Comparison of ENCODE assay signal across 20 cellular contexts in the genomic region with DNA sequence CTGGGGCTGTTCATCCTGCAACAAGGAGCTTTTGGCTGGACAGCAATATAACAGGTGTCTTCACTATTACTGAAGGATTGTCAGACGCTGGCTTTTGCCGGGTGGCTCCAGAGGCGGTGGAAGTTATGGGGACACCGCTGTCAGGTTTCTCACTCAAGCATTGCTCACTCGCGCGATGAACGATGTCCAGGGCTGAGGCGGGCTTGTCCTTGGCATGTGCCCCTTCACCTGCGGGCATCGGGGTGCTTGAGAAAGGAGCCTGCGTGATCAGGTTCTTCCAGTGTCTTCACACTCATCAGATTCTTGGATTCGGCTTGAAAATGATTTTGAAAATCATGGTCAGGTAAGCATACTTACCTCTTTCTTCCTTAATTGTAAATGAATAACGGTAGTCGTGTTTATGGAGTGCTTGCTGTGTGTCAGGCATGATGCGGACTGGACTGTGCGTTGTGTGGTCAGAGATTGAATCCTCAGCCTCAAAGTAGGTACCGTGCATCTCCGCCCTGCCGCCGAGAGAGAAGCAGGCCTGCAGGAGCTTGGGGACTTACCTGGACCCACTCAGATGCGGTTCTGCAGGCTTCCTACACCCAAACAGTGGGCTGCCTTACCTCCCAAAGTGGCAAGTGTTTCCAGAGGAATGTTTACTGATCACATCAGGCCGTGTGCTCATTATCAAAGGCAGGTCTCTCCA. TPM values are rescaled to one million over a fixed set of nuclear protein-coding genes. Genes with fewer than 3 reads are reported as not detected.
A peak's percentile ranks its signal among the peaks of the same experiment; 100 is the strongest.
DNase-seq lines count a peak whose midpoint lies in the region; ATAC-seq, FAIRE-seq and TF ChIP-seq lines count a peak whose summit lies in the region.
"Had no signal": no experiment of that assay in that cellular context is flagged by ENCODE, and none has a peak within 500 bp of the region (broad histone marks: within the 10 kb centered on the region; RNA-seq: fewer than 3 reads in every experiment).

No MANE protein-coding gene starts in this region.

- POLR2A ChIA-PET in CD8-positive, alpha-beta memory T cell (lab: Charles Lee), result no interaction called here
- POLR2A ChIA-PET in SK-N-SH (lab: Yijun Ruan, JAX), result no interaction called here

- H3K9me3 ChIP-seq in colonic mucosa (no peaks in the 10 kb centered on the region), pancreas (no peaks in the 10 kb centered on the region), SK-N-SH (no peaks in the 10 kb centered on the region)
- no peaks in the 10 kb centered on the region for H3K9me3 ChIP-seq in CD8-positive, alpha-beta memory T cell (ENCODE audit: low read length)
- H3K9me3 ChIP-seq: left lung, testis had no signal

- H3K4me2 ChIP-seq in SK-N-SH, result no peak overlapping the region

- H3F3A ChIP-seq in SK-N-SH (replicated peaks; ENCODE audit: insufficient read depth), result peaks cover 13% of the 10 kb centered on the region

- intact Hi-C loops in colonic mucosa (cut with DNase I), result no loop called here
- intact Hi-C loops in pancreas (cut with DNase I), result no loop called here
- intact Hi-C loops in head of caudate nucleus (cut with DNase I), result no loop called here

- WGBS in pancreas, 2 donors, result 75 to 78% methylated on average over 23 of the region's 23 CpGs
- WGBS in SK-N-SH (ENCODE audit: low lambda C conversion rate), result 94% methylated on average over 22 of the region's 23 CpGs

- H3K27ac Mint-ChIP-seq in CD8-positive, alpha-beta memory T cell, result no peak overlapping the region

- H4K20me1 ChIP-seq in SK-N-SH (ENCODE audit: insufficient read depth), result no peaks in the 10 kb centered on the region

- H3K9ac ChIP-seq in colonic mucosa (ENCODE audit: low read depth in 2 of 2, low read length in 2 of 2) (peak overlapping the region in 1 of 2 donors; percentile 55), SK-N-SH (no peak overlapping the region)

- no peaks in the 10 kb centered on the region for H3K4me1 Mint-ChIP-seq in CD8-positive, alpha-beta memory T cell

- TF ChIP-seq CTCF in colonic mucosa (IDR thresholded peaks at IDR 0.05) (no peak), pancreas (IDR thresholded peaks at IDR 0.05) (no peak), SK-N-SH (IDR thresholded peaks at IDR 0.05) (no peak)

- H3K4me3 ChIP-seq in colonic mucosa (no peak overlapping the region), pancreas (no peak overlapping the region), SK-N-SH (ENCODE audit: low read depth in 2 of 2, low read length in 1 of 2) (no peak overlapping the region)
- H3K4me3 ChIP-seq in CD8-positive, alpha-beta memory T cell (ENCODE audit: low read length), result no peak overlapping the region
- H3K4me3 ChIP-seq: left lung, testis had no signal

- H3K9me2 ChIP-seq in SK-N-SH, result no peaks in the 10 kb centered on the region

- no peaks in the 10 kb centered on the region for H3K36me3 ChIP-seq in colonic mucosa
- H3K36me3 ChIP-seq in pancreas, result no peaks in the 10 kb centered on the region
- H3K36me3 ChIP-seq in CD8-positive, alpha-beta memory T cell (ENCODE audit: insufficient read depth, low read length), result no peaks in the 10 kb centered on the region
- peaks cover 0 to 5% of the 10 kb centered on the region in 2 experiments for H3K36me3 ChIP-seq in SK-N-SH (replicated peaks in 1 of 2; ENCODE audit: control insufficient read depth in 1 of 2, insufficient read depth in 2 of 2, low read length in 1 of 2)

- no peak for TF ChIP-seq POLR2A in GM12891 (IDR thresholded peaks at IDR 0.05; ENCODE audit: low read depth, low read length)

- no peaks in the 10 kb centered on the region for H3K79me2 ChIP-seq in SK-N-SH (ENCODE audit: insufficient read depth)

- CTCF ChIA-PET in CD8-positive, alpha-beta memory T cell (lab: Charles Lee), result no interaction called here
- CTCF ChIA-PET in SK-N-SH (lab: Yijun Ruan, JAX), result no interaction called here

- peaks cover 0 to 17% (median 6%) of the 10 kb centered on the region in 3 donors for H3K36me3 Mint-ChIP-seq in CD8-positive, alpha-beta memory T cell

- H3K4me1 ChIP-seq in colonic mucosa (peaks cover under 1% of the 10 kb centered on the region), pancreas (peaks cover 9 to 26% (median 24%) of the 10 kb centered on the region in 3 donors), SK-N-SH (ENCODE audit: control insufficient read depth in 1 of 2, insufficient read depth in 2 of 2, low read depth in 1 of 2, low read length in 1 of 2) (peaks cover 22 to 30% of the 10 kb centered on the region in 2 experiments; a peak in 3 of 4 replicates)
- H3K4me1 ChIP-seq in CD8-positive, alpha-beta memory T cell (ENCODE audit: insufficient read depth, low read length), result no peaks in the 10 kb centered on the region

- no peak for TF ChIP-seq EP300 in SK-N-SH (IDR thresholded peaks at IDR 0.05; ENCODE audit: borderline replicate concordance in 1 of 2, low read depth in 1 of 2, low read length in 1 of 2)

- no peaks in the 10 kb centered on the region for H3K9me3 Mint-ChIP-seq in CD8-positive, alpha-beta memory T cell
- H3K9me3 Mint-ChIP-seq: neural crest cell had no signal

- peak; percentile 31 for FAIRE-seq in GM12891 (lab: Jason Lieb, UNC)
- FAIRE-seq in pancreas (lab: Jason Lieb, UNC), result no peak

- peaks cover 4 to 8% of the 10 kb centered on the region in 2 donors for H3K27me3 Mint-ChIP-seq in CD8-positive, alpha-beta memory T cell

- no peak overlapping the region for H2AFZ ChIP-seq in SK-N-SH (ENCODE audit: low read depth)

- DNase-seq in GM12891 (ENCODE audit: insufficient read length, low spot score) (no peak), colonic mucosa (no peak), pancreas (no peak), left lobe of liver (ENCODE audit: low spot score) (no peak), SK-N-SH (no peak), head of caudate nucleus (no peak)
- DNase-seq in CD8-positive, alpha-beta memory T cell, result no peak
- DNase-seq: brain microvascular endothelial cell; C1 segment of cervical spinal cord; DMS53; effector CD4-positive, alpha-beta T cell; left lung; MV-4-11; RPMI8226; stimulated activated CD4-positive, alpha-beta T cell treated with anti-CD3 and anti-CD28 coated beads, Interleukin-2, amount 100 ng/mL, for 48 hours; stimulated activated CD8-positive, alpha-beta memory T cell treated with anti-CD3 and anti-CD28 coated beads, Interleukin-4, amount 100 ng/mL, for 48 hours; T-helper 2 cell; testis had no signal

- peak; percentile 9 for ATAC-seq in HG02870 (IDR thresholded peaks at IDR 0.05; ENCODE audit: unreplicated experiment)
- no peak for ATAC-seq in pancreas
- no peak for ATAC-seq in left lobe of liver
- ATAC-seq: left lung had no signal

- H3K27me3 ChIP-seq in colonic mucosa (no peaks in the 10 kb centered on the region), pancreas (no peaks in the 10 kb centered on the region), SK-N-SH (ENCODE audit: insufficient read depth) (no peaks in the 10 kb centered on the region)
- no peaks in the 10 kb centered on the region for H3K27me3 ChIP-seq in CD8-positive, alpha-beta memory T cell (ENCODE audit: insufficient read depth, low read length, poor library complexity, severe bottlenecking)
- H3K27me3 ChIP-seq: brain microvascular endothelial cell, testis had no signal

- TF ChIP-seq RAD21 in SK-N-SH (IDR thresholded peaks at IDR 0.05; ENCODE audit: low read length), result no peak

- no peak overlapping the region for H3K4me3 Mint-ChIP-seq in CD8-positive, alpha-beta memory T cell
- H3K4me3 Mint-ChIP-seq: neural crest cell had no signal

- H3K27ac ChIP-seq in colonic mucosa (peak overlapping the region; percentile 92), pancreas (peak overlapping the region in 3 of 4 donors; percentile 28 to 66 (median 42)), SK-N-SH (ENCODE audit: low read depth in 2 of 2, low read length in 1 of 2) (no peak overlapping the region)
- no peak overlapping the region for H3K27ac ChIP-seq in CD8-positive, alpha-beta memory T cell (ENCODE audit: low read depth, low read length)
- H3K27ac ChIP-seq: brain microvascular endothelial cell, left lung, testis had no signal

TF ChIP-seq in GM12891, 5 proteins besides CTCF, POLR2A, EP300 and RAD21:
- no peak for TF ChIP-seq TAF1 (IDR thresholded peaks at IDR 0.05; ENCODE audit: low read depth, low read length)
- TF ChIP-seq PAX5 (IDR thresholded peaks at IDR 0.05; ENCODE audit: insufficient read depth, low read length, severe bottlenecking), result no peak
- no peak for TF ChIP-seq SPI1 (IDR thresholded peaks at IDR 0.05; ENCODE audit: low read depth, low read length)
- no peak for TF ChIP-seq POLR2AphosphoS5 (IDR thresholded peaks at IDR 0.05; ENCODE audit: low read depth, low read length)
- TF ChIP-seq POU2F2 (IDR thresholded peaks at IDR 0.05; ENCODE audit: low read depth, low read length), result no peak
TF ChIP-seq in GM12891: peak in this region for 0.

TF ChIP-seq in SK-N-SH, 30 proteins besides CTCF, POLR2A, EP300 and RAD21 (continues in another document):
- TF ChIP-seq, protein P1, sequence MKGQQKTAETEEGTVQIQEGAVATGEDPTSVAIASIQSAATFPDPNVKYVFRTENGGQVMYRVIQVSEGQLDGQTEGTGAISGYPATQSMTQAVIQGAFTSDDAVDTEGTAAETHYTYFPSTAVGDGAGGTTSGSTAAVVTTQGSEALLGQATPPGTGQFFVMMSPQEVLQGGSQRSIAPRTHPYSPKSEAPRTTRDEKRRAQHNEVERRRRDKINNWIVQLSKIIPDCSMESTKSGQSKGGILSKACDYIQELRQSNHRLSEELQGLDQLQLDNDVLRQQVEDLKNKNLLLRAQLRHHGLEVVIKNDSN (IDR thresholded peaks at IDR 0.05; ENCODE audit: borderline replicate concordance, low read depth), result no peak
- TF ChIP-seq, protein P2, sequence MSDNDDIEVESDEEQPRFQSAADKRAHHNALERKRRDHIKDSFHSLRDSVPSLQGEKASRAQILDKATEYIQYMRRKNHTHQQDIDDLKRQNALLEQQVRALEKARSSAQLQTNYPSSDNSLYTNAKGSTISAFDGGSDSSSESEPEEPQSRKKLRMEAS (IDR thresholded peaks at IDR 0.05; ENCODE audit: low read depth), result no peak
- TF ChIP-seq GABPA (IDR thresholded peaks at IDR 0.05; ENCODE audit: low read depth) (no peak), SIN3A (IDR thresholded peaks at IDR 0.05; ENCODE audit: borderline replicate concordance, low read depth, low read length) (no peak)

RNA-seq across cellular contexts. Expression of gene PYGB, which starts 18.3 kb away (rescaled TPM):
- 16.7 TPM for polyA plus RNA-seq in GM12891 (2012; ENCODE audit: low read depth, missing spikeins)
- total RNA-seq in colonic mucosa, result 100 to 1,000 TPM; 211 to 295 TPM
- total RNA-seq in pancreas, result 10 to 100 TPM; 17.4 to 25.0 (median 23.7) TPM
- polyA plus RNA-seq in pancreas, result 10 to 100 TPM; 37.2 TPM
- 10.3 TPM for total RNA-seq in left lobe of liver
- total RNA-seq in CD8-positive, alpha-beta memory T cell, result 10 to 100 TPM; 32.5 to 35.7 TPM
- polyA plus RNA-seq in CD8-positive, alpha-beta memory T cell, result 35.6 TPM
- 32.2 and 35.8 TPM in 2 replicates for polyA plus RNA-seq in SK-N-SH (2012; rRNA removed)
- 16.8 and 25.0 TPM in 2 replicates for polyA plus RNA-seq in SK-N-SH (2012; cell fraction: cytosol; rRNA removed)
- 75.6 and 77.6 TPM in 2 replicates for polyA plus RNA-seq in SK-N-SH (2012; cell fraction: nucleus; rRNA removed)

RNA-seq across cellular contexts. Expression of gene ENTPD6, which starts 34.1 kb away (rescaled TPM):
- polyA plus RNA-seq in GM12891 (2012; ENCODE audit: low read depth, missing spikeins), result 25.2 TPM
- total RNA-seq in colonic mucosa (100 to 1,000 TPM; 120 to 201 TPM), pancreas (10 to 100 TPM; 31.4 to 63.0 (median 41.6) TPM), left lobe of liver (33.4 TPM)
- polyA plus RNA-seq in pancreas (10 to 100 TPM; 99.0 to 99.3 TPM), SK-N-SH (2012; rRNA removed) (76.1 and 78.2 TPM in 2 replicates)
- 10 to 100 TPM; 44.2 to 47.0 TPM for total RNA-seq in CD8-positive, alpha-beta memory T cell
- 36.2 TPM for polyA plus RNA-seq in CD8-positive, alpha-beta memory T cell
- polyA plus RNA-seq in SK-N-SH (2012; cell fraction: cytosol; rRNA removed), result 36.3 and 54.5 TPM in 2 replicates
- 172 and 200 TPM in 2 replicates for polyA plus RNA-seq in SK-N-SH (2012; cell fraction: nucleus; rRNA removed)

Comparison
In these comparisons a context has a peak if more than half of its experiments do, and no peak if none do; other contexts are left out.
1. H3K27ac ChIP-seq: peak in colonic mucosa (single experiment) and pancreas (3 of 4); none in CD8-positive, alpha-beta memory T cell (single experiment) and SK-N-SH (0 of 2).
2. RNA of gene PYGB, which starts 18.3 kb away (total RNA-seq): 211 to 295 TPM in colonic mucosa; 32.5 to 35.7 TPM in CD8-positive, alpha-beta memory T cell, 17.4 to 25.0 TPM in pancreas and 10.3 TPM in left lobe of liver (single experiment); every median in the first group is over 4 times any median in the second.